In genomic region chr11:22244986-22245592, GRCh38 we compare ENCODE assay signal across 8 cellular contexts. TPM values are rescaled to one million over a fixed set of nuclear protein-coding genes. Genes with fewer than 3 reads are reported as not detected.
DNase-seq lines count a peak whose midpoint lies in the region; ATAC-seq and TF ChIP-seq lines count a peak whose summit lies in the region.

No MANE protein-coding gene starts in this region.

- WGBS in heart left ventricle, 4 donors, result 2 to 12% (median 6%) methylated on average over 4 of the region's 4 CpGs
- 9 to 18% (median 13%) methylated on average over 4 of the region's 4 CpGs for WGBS in psoas muscle, 3 donors

- H3K27me3 Mint-ChIP-seq in Caco-2 (ENCODE audit: insufficient read depth, unreplicated experiment), result peaks cover 12% of the 10 kb centered on the region
- H3K27me3 Mint-ChIP-seq in activated T-helper 1 cell treated with anti-CD3 and anti-CD28 coated beads, Interleukin-12 subunit alpha, Interleukin-12 subunit beta, Interleukin-2, Interleukin-4 antibody, amounts not matched to agents 30 ng/mL and 10 ng/mL and 1 ng/mL, durations not matched to agents 14 hours and 24 hours and 36 hours (ENCODE audit: insufficient read depth), result peaks cover 4% of the 10 kb centered on the region

- H3K27ac Mint-ChIP-seq in Caco-2 (ENCODE audit: unreplicated experiment), result no peak overlapping the region
- H3K27ac Mint-ChIP-seq in activated T-helper 1 cell treated with anti-CD3 and anti-CD28 coated beads, Interleukin-12 subunit alpha, Interleukin-12 subunit beta, Interleukin-2, Interleukin-4 antibody, amounts not matched to agents 30 ng/mL and 10 ng/mL and 1 ng/mL, durations not matched to agents 14 hours and 24 hours and 36 hours, result no peak overlapping the region

- BruUV-seq in Caco-2 (replicated peaks; lab: Mats Ljungman, UMichigan), result no TSS peak

- no peaks in the 10 kb centered on the region for H3K27me3 ChIP-seq in Caco-2 (replicated peaks; ENCODE audit: control insufficient read depth, insufficient read depth, low read length)
- H3K27me3 ChIP-seq in heart left ventricle, result no peaks in the 10 kb centered on the region
- no peaks in the 10 kb centered on the region for H3K27me3 ChIP-seq in psoas muscle (ENCODE audit: insufficient read depth in 3 of 3, low read length in 2 of 3)

- POLR2A ChIA-PET in Caco-2 (lab: Charles Lee), result no interaction called here

- H3K4me1 ChIP-seq in Caco-2 (no peaks in the 10 kb centered on the region), heart left ventricle (peaks cover 0 to 4% (median 0%) of the 10 kb centered on the region in 12 donors), psoas muscle (no peaks in the 10 kb centered on the region)

- ATAC-seq in GM18873 (IDR thresholded peaks at IDR 0.05; ENCODE audit: low FRiP score, unreplicated experiment) (peak; percentile 96), HG03060 (IDR thresholded peaks at IDR 0.05; ENCODE audit: low read depth, unreplicated experiment) (peak; percentile 79), heart left ventricle (peak in 3 of 4 donors; percentile 69 to 80 (median 76)), psoas muscle (peak; percentile 57 to 97 (median 86))

- TF ChIP-seq CTCF in Caco-2 (IDR thresholded peaks at IDR 0.05; ENCODE audit: insufficient read depth in 1 of 2, low read depth in 1 of 2, low read length in 1 of 2, severe bottlenecking in 1 of 2, unreplicated experiment in 1 of 2) (peak; percentile 53 to 77), heart left ventricle (IDR thresholded peaks at IDR 0.05) (peak; percentile 38 to 73 (median 53)), psoas muscle (IDR thresholded peaks at IDR 0.05) (peak; percentile 56)

- H3K36me3 ChIP-seq in Caco-2 (ENCODE audit: control insufficient read depth, insufficient read depth, low read length) (no peaks in the 10 kb centered on the region), heart left ventricle (peaks cover 0 to 17% (median 0%) of the 10 kb centered on the region in 9 donors), psoas muscle (ENCODE audit: insufficient read depth in 1 of 2, low read depth in 1 of 2) (peaks cover under 1 to 42% of the 10 kb centered on the region in 2 donors)

- CTCF ChIA-PET in Caco-2 (lab: Charles Lee), result interaction anchor here (0.6 to 1.0 kb wide), 2 partner anchors 60 to 543 kb away, joined by 3 to 4 read pairs; no protein-coding TSS in a partner anchor

- no peak overlapping the region for H3K4me3 ChIP-seq in Caco-2 (ENCODE audit: low read depth, low read length)
- H3K4me3 ChIP-seq in heart left ventricle, result no peak overlapping the region
- H3K4me3 ChIP-seq in psoas muscle, result no peak overlapping the region

- no peaks in the 10 kb centered on the region for H3K36me3 Mint-ChIP-seq in Caco-2 (ENCODE audit: insufficient read depth, unreplicated experiment)
- H3K36me3 Mint-ChIP-seq in activated T-helper 1 cell treated with anti-CD3 and anti-CD28 coated beads, Interleukin-12 subunit alpha, Interleukin-12 subunit beta, Interleukin-2, Interleukin-4 antibody, amounts not matched to agents 30 ng/mL and 10 ng/mL and 1 ng/mL, durations not matched to agents 14 hours and 24 hours and 36 hours (ENCODE audit: low read depth), result no peaks in the 10 kb centered on the region

- intact Hi-C loops in Caco-2 (cut with micrococcal nuclease; ENCODE audit: unreplicated experiment), result loop anchor here (1.0 to 2.0 kb wide), 2 partner anchors 59 to 542 kb away; no protein-coding TSS in a partner anchor
- intact Hi-C loops in activated T-helper 1 cell treated with anti-CD3 and anti-CD28 coated beads, Interleukin-12 subunit alpha, Interleukin-12 subunit beta, Interleukin-2, Interleukin-4 antibody, amounts not matched to agents 30 ng/mL and 10 ng/mL and 1 ng/mL, durations not matched to agents 14 hours and 24 hours and 36 hours (cut with micrococcal nuclease), result loop anchor here (1.0 kb wide), 2 partner anchors 59 to 542 kb away; no protein-coding TSS in a partner anchor
- intact Hi-C loops in heart left ventricle (cut with DNase I), result loop anchor here in 1 of 10 donors (10.0 kb wide), 2 partner anchors 50 to 540 kb away; partner anchors contain the start of gene ANO5
- intact Hi-C loops in psoas muscle (cut with DNase I), result loop anchor here in 1 of 2 donors (10.0 kb wide), 1 partner anchor 70 kb away; no protein-coding TSS in a partner anchor

- no peaks in the 10 kb centered on the region for H3K9me3 ChIP-seq in Caco-2
- H3K9me3 ChIP-seq in heart left ventricle, result no peaks in the 10 kb centered on the region
- no peaks in the 10 kb centered on the region for H3K9me3 ChIP-seq in psoas muscle

- no peak for TF ChIP-seq POLR2A in heart left ventricle (IDR thresholded peaks at IDR 0.05)

- H3K4me1 Mint-ChIP-seq in Caco-2 (ENCODE audit: low read depth, unreplicated experiment), result no peaks in the 10 kb centered on the region
- H3K4me1 Mint-ChIP-seq in activated T-helper 1 cell treated with anti-CD3 and anti-CD28 coated beads, Interleukin-12 subunit alpha, Interleukin-12 subunit beta, Interleukin-2, Interleukin-4 antibody, amounts not matched to agents 30 ng/mL and 10 ng/mL and 1 ng/mL, durations not matched to agents 14 hours and 24 hours and 36 hours (ENCODE audit: low read depth), result no peaks in the 10 kb centered on the region

- H3K27ac ChIP-seq in heart left ventricle (no peak overlapping the region), psoas muscle (peak overlapping the region; percentile 33)

- H3K4me3 Mint-ChIP-seq in Caco-2 (ENCODE audit: unreplicated experiment), result no peak overlapping the region
- H3K4me3 Mint-ChIP-seq in activated T-helper 1 cell treated with anti-CD3 and anti-CD28 coated beads, Interleukin-12 subunit alpha, Interleukin-12 subunit beta, Interleukin-2, Interleukin-4 antibody, amounts not matched to agents 30 ng/mL and 10 ng/mL and 1 ng/mL, durations not matched to agents 14 hours and 24 hours and 36 hours, result no peak overlapping the region

- DNase-seq in Caco-2 (peak; percentile 31 to 41), NCI-H2196 treated with DMSO at 0.1 percent for 48 hours (lab: John Stamatoyannopoulos, UW; ENCODE audit: unreplicated experiment) (peak; percentile 23), heart left ventricle (peak in 2 of 5 donors; percentile 26), psoas muscle (peak; percentile 10 to 50), 8988T (no peak)
- peak; percentile 0 for DNase-seq in activated T-helper 1 cell treated with anti-CD3 and anti-CD28 coated beads, Interleukin-12 subunit alpha, Interleukin-12 subunit beta, Interleukin-2, Interleukin-4 antibody, amounts not matched to agents 30 ng/mL and 10 ng/mL and 1 ng/mL, durations not matched to agents 14 hours and 24 hours and 36 hours (ENCODE audit: low spot score)

- H3K9me3 Mint-ChIP-seq in Caco-2 (ENCODE audit: unreplicated experiment), result no peaks in the 10 kb centered on the region
- no peaks in the 10 kb centered on the region for H3K9me3 Mint-ChIP-seq in activated T-helper 1 cell treated with anti-CD3 and anti-CD28 coated beads, Interleukin-12 subunit alpha, Interleukin-12 subunit beta, Interleukin-2, Interleukin-4 antibody, amounts not matched to agents 30 ng/mL and 10 ng/mL and 1 ng/mL, durations not matched to agents 14 hours and 24 hours and 36 hours

RNA-seq across cellular contexts. Expression of gene ANO5, which starts 52.2 kb away (rescaled TPM):
- total RNA-seq in Caco-2 (2022), result not detected in 2 replicates
- total RNA-seq in activated T-helper 1 cell treated with anti-CD3 and anti-CD28 coated beads, Interleukin-12 subunit alpha, Interleukin-12 subunit beta, Interleukin-2, Interleukin-4 antibody, amounts not matched to agents 30 ng/mL and 10 ng/mL and 1 ng/mL, durations not matched to agents 14 hours and 24 hours and 36 hours, result not detected in 2 replicates
- total RNA-seq in heart left ventricle, result 10 to 100 TPM; 42.1 to 86.8 (median 61.1) TPM
- 10 to 100 TPM in 1 of 2 donors, 1 to 10 TPM in 1; 9.6 to 13.9 TPM for polyA plus RNA-seq in heart left ventricle
- 10 to 100 TPM; 28.8 to 52.1 (median 40.6) TPM for total RNA-seq in psoas muscle
- 10 to 100 TPM in 2 of 3 donors, 1 to 10 TPM in 1; 2.6 to 15.9 (median 10.0) TPM for polyA plus RNA-seq in psoas muscle

Comparison
In these comparisons a context has a peak if more than half of its experiments do, and no peak if none do; other contexts are left out.
1. RNA of gene ANO5, which starts 52.2 kb away (total RNA-seq): 42.1 to 86.8 TPM in heart left ventricle and 28.8 to 52.1 TPM in psoas muscle; not detected in activated T-helper 1 cell treated with anti-CD3 and anti-CD28 coated beads, Interleukin-12 subunit alpha, Interleukin-12 subunit beta, Interleukin-2, Interleukin-4 antibody, amounts not matched to agents 30 ng/mL and 10 ng/mL and 1 ng/mL, durations not matched to agents 14 hours and 24 hours and 36 hours and not detected in Caco-2; every median in the first group is over 10 times any median in the second.
2. Peak in every context shown above with its lines, with median percentiles within 50 percentile points of each other: CTCF ChIP-seq and ATAC-seq.